4 cellular contexts compared by ENCODE assay signal in genomic region chr10:36581237-36581636, GRCh38.
"Had no signal": no experiment of that assay in that cellular context is flagged by ENCODE, and none has a peak within 500 bp of the region (broad histone marks: within the 10 kb centered on the region; RNA-seq: fewer than 3 reads in every experiment).

No MANE protein-coding gene starts in this region.

- H3K27ac ChIP-seq: HL-60, KMS-11 had no signal

- H3K4me3 ChIP-seq: K562 had no signal

- ATAC-seq: HepG2, K562 had no signal
